15 cellular contexts compared by ENCODE assay signal in genomic region chr2:209431701-209432100, GRCh38. TPM values are rescaled to one million over a fixed set of nuclear protein-coding genes. Genes with fewer than 3 reads are reported as not detected.
DNase-seq lines count a peak whose midpoint lies in the region; ATAC-seq and TF ChIP-seq lines count a peak whose summit lies in the region.
"Had no signal": no experiment of that assay in that cellular context is flagged by ENCODE, and none has a peak within 500 bp of the region (broad histone marks: within the 10 kb centered on the region; RNA-seq: fewer than 3 reads in every experiment).

No MANE protein-coding gene starts in this region.

- H3K79me2 ChIP-seq in H9 (ENCODE audit: insufficient read depth, low read length) (no peaks in the 10 kb centered on the region), fibroblast of lung (ENCODE audit: control insufficient read depth, insufficient read depth, low read length) (no peaks in the 10 kb centered on the region), smooth muscle cell (ENCODE audit: low read depth) (peaks cover 4% of the 10 kb centered on the region)

- H3K9me3 ChIP-seq in H9 (ENCODE audit: control insufficient read depth, low read depth, low read length) (no peaks in the 10 kb centered on the region), fibroblast of lung (ENCODE audit: control insufficient read depth, insufficient read depth, low read depth, low read length) (no peaks in the 10 kb centered on the region), smooth muscle cell (replicated peaks; ENCODE audit: low read depth) (no peaks in the 10 kb centered on the region), right lobe of liver (no peaks in the 10 kb centered on the region)
- H3K9me3 ChIP-seq: spleen, transverse colon had no signal

- no peak overlapping the region for H3K23ac ChIP-seq in H9 (ENCODE audit: insufficient read length, low read depth, low read length)

- H3K23me2 ChIP-seq in H9 (ENCODE audit: insufficient read length, low read depth, low read length, poor library complexity, severe bottlenecking), result no peaks in the 10 kb centered on the region

- H3K14ac ChIP-seq in H9 (ENCODE audit: insufficient read depth, low read length), result no peak overlapping the region

- no peak overlapping the region for H3K18ac ChIP-seq in H9 (ENCODE audit: insufficient read length, low read depth, low read length)

- H3K27me3 ChIP-seq in H9 (ENCODE audit: insufficient read depth, low read length), result no peaks in the 10 kb centered on the region
- H3K27me3 ChIP-seq in fibroblast of lung (ENCODE audit: control insufficient read depth, insufficient read depth, low read length), result no peaks in the 10 kb centered on the region
- no peaks in the 10 kb centered on the region for H3K27me3 ChIP-seq in smooth muscle cell (ENCODE audit: low read depth)
- H3K27me3 ChIP-seq in right lobe of liver, result no peaks in the 10 kb centered on the region
- H3K27me3 ChIP-seq: spleen, transverse colon had no signal

- H3K27ac Mint-ChIP-seq in H9, result peak overlapping the region in 2 of 3 experiments; percentile 23 to 55; a peak in 3 of 7 replicates
- H3K27ac Mint-ChIP-seq: nephron had no signal

- H2BK12ac ChIP-seq in H9 (ENCODE audit: insufficient read length, low read depth, low read length), result no peak overlapping the region

- no peak overlapping the region for H3K56ac ChIP-seq in H9 (ENCODE audit: insufficient read length, low read depth, low read length)

- H2BK20ac ChIP-seq in H9 (ENCODE audit: low read depth, low read length, poor library complexity, severe bottlenecking), result no peak overlapping the region

- H2AK5ac ChIP-seq in H9 (ENCODE audit: insufficient read length, low read length), result no peak overlapping the region

- H4K91ac ChIP-seq in H9 (ENCODE audit: insufficient read length, low read depth, low read length), result no peak overlapping the region

- no peak overlapping the region for H3T11ph ChIP-seq in H9 (ENCODE audit: low read length)

- H3K9ac ChIP-seq in H9 (ENCODE audit: extremely low read depth, insufficient read length, low read length) (no peak overlapping the region), fibroblast of lung (ENCODE audit: insufficient read depth, low read length) (no peak overlapping the region), smooth muscle cell (ENCODE audit: low read depth) (no peak overlapping the region)

- no peaks in the 10 kb centered on the region for H4K20me1 ChIP-seq in H9 (ENCODE audit: control insufficient read depth, insufficient read depth, insufficient read length)
- H4K20me1 ChIP-seq in fibroblast of lung (ENCODE audit: control insufficient read depth, extremely low read depth, insufficient read depth, low read length), result no peaks in the 10 kb centered on the region
- H4K20me1 ChIP-seq in smooth muscle cell (ENCODE audit: low read depth), result no peaks in the 10 kb centered on the region

- peaks cover 6 to 40% of the 10 kb centered on the region in 2 experiments for H3K4me1 Mint-ChIP-seq in H9
- H3K4me1 Mint-ChIP-seq: nephron had no signal

- TF ChIP-seq CTCF in H9 (conservative IDR thresholded peaks at IDR 0.05) (no peak), fibroblast of lung (conservative IDR thresholded peaks at IDR 0.05 in 1 of 2, IDR thresholded peaks at IDR 0.05 in 1 of 2; ENCODE audit: low read depth in 1 of 2, low read length in 2 of 2) (no peak), smooth muscle cell (IDR thresholded peaks at IDR 0.05; ENCODE audit: borderline replicate concordance, insufficient read depth, poor library complexity, severe bottlenecking) (no peak), right lobe of liver (IDR thresholded peaks at IDR 0.05) (no peak)

- H3K4me2 ChIP-seq in H9 (ENCODE audit: insufficient read depth, insufficient read length, low read length) (no peak overlapping the region), fibroblast of lung (ENCODE audit: extremely low read depth, insufficient read depth, low read length) (peak overlapping the region; percentile 26), smooth muscle cell (no peak overlapping the region)

- H2AFZ ChIP-seq in H9 (ENCODE audit: low read length) (no peak overlapping the region), fibroblast of lung (ENCODE audit: low read length) (no peak overlapping the region), smooth muscle cell (ENCODE audit: low read depth) (peak overlapping the region; percentile 38)

- no peak overlapping the region for H3K4me3 Mint-ChIP-seq in H9
- H3K4me3 Mint-ChIP-seq: nephron had no signal

- H3K4me1 ChIP-seq in H9 (ENCODE audit: insufficient read depth, low read length) (no peaks in the 10 kb centered on the region), fibroblast of lung (ENCODE audit: control insufficient read depth, extremely low read depth, insufficient read depth, low read length) (no peaks in the 10 kb centered on the region), smooth muscle cell (ENCODE audit: low read depth) (no peaks in the 10 kb centered on the region), right lobe of liver (no peaks in the 10 kb centered on the region)
- H3K4me1 ChIP-seq: spleen, transverse colon had no signal

- H2BK120ac ChIP-seq in H9 (ENCODE audit: low read depth, low read length, poor library complexity, severe bottlenecking), result no peak overlapping the region

- H4K5ac ChIP-seq in H9 (ENCODE audit: insufficient read length, low read depth, low read length), result no peak overlapping the region

- H3K27me3 Mint-ChIP-seq in H9 (ENCODE audit: low read depth), result no peaks in the 10 kb centered on the region

- H3K27ac ChIP-seq in H9 (ENCODE audit: insufficient read length, low read depth, low read length) (no peak overlapping the region), fibroblast of lung (ENCODE audit: insufficient read depth, low read length) (no peak overlapping the region), smooth muscle cell (ENCODE audit: low read depth) (peak overlapping the region; percentile 70), right lobe of liver (no peak overlapping the region)
- H3K27ac ChIP-seq: spleen, transverse colon had no signal

- H3K36me3 ChIP-seq in fibroblast of lung (ENCODE audit: control insufficient read depth, insufficient read depth, low read length), result no peaks in the 10 kb centered on the region
- no peaks in the 10 kb centered on the region for H3K36me3 ChIP-seq in smooth muscle cell (ENCODE audit: low read depth)
- no peaks in the 10 kb centered on the region for H3K36me3 ChIP-seq in right lobe of liver
- H3K36me3 ChIP-seq: spleen, transverse colon had no signal

- DNase-seq in H9 (no peak), SW480 (ENCODE audit: low spot score) (peak; percentile 16), fibroblast of lung (ENCODE audit: low read depth in 2 of 2) (peak; percentile 32 to 85), smooth muscle cell (lab: John Stamatoyannopoulos, UW; ENCODE audit: unreplicated experiment) (no peak), right lobe of liver (no peak), NCI-H1930 (lab: John Stamatoyannopoulos, UW) (no peak), medulla oblongata (ENCODE audit: extremely low spot score) (no peak)
- DNase-seq in stimulated activated CD4-positive, alpha-beta T cell treated with anti-CD3 and anti-CD28 coated beads, Interleukin-2, amount 100 ng/mL, for 48 hours, result no peak
- DNase-seq: activated CD4-positive, alpha-beta T cell treated with anti-CD3 and anti-CD28 coated beads, Interleukin-2, amount 50 U/mL, for 1 hour; activated naive CD4-positive, alpha-beta T cell treated with Interleukin-2 at 50 U/mL for 16 hours; H7; left colon; spleen; transverse colon had no signal

- no peaks in the 10 kb centered on the region for H3K79me1 ChIP-seq in H9 (ENCODE audit: insufficient read depth, low read depth, low read length, poor library complexity, severe bottlenecking)

- no peak overlapping the region for H3K4ac ChIP-seq in H9 (ENCODE audit: low read depth, low read length)

- H3K9me3 Mint-ChIP-seq in H9, result no peaks in the 10 kb centered on the region; a peak in 1 of 5 replicates
- H3K9me3 Mint-ChIP-seq: nephron had no signal

- H4K8ac ChIP-seq in H9 (replicated peaks; ENCODE audit: insufficient read length, low read depth, low read length), result no peak overlapping the region

- no peak overlapping the region for H2BK15ac ChIP-seq in H9 (ENCODE audit: low read depth, low read length)

- intact Hi-C loops in right lobe of liver (cut with DNase I), result no loop called here

- no peak for ATAC-seq in right lobe of liver
- ATAC-seq: left colon had no signal

- H3K36me3 Mint-ChIP-seq in H9 (ENCODE audit: insufficient read depth in 1 of 3, low read depth in 3 of 3), result no peaks in the 10 kb centered on the region

- H2BK5ac ChIP-seq in H9 (ENCODE audit: insufficient read length, low read length), result no peak overlapping the region

- H3K4me3 ChIP-seq in fibroblast of lung (replicated peaks in 1 of 4; ENCODE audit: control extremely low read depth in 1 of 4, insufficient read depth in 1 of 4, low read depth in 3 of 4, low read length in 4 of 4) (no peak overlapping the region), smooth muscle cell (no peak overlapping the region), right lobe of liver (no peak overlapping the region)
- H3K4me3 ChIP-seq: spleen, transverse colon had no signal

- H3F3A ChIP-seq in smooth muscle cell (ENCODE audit: low read depth), result no peaks in the 10 kb centered on the region

- no CpG with 5 or more reads among the region's 3 CpGs for WGBS in H9 (ENCODE audit: extremely low coverage, insufficient read length, low lambda C conversion rate)
- WGBS in smooth muscle cell (ENCODE audit: low lambda C conversion rate), result 58% methylated on average over 3 of the region's 3 CpGs
- 56% methylated on average over 3 of the region's 3 CpGs for WGBS in right lobe of liver (ENCODE audit: insufficient coverage, low coverage, low lambda C conversion rate, missing lambda C conversion rate)

- no peak for TF ChIP-seq POLR2A in right lobe of liver (IDR thresholded peaks at IDR 0.05)

RNA-seq across cellular contexts. Expression of gene MAP2, which starts 7.9 kb away (rescaled TPM):
- total RNA-seq in H9 (2021) (0.87 and 1.3 TPM in 2 replicates), fibroblast of lung (15.7 and 51.0 TPM in 2 replicates), smooth muscle cell (18.7 and 23.2 TPM in 2 replicates), right lobe of liver (10 to 100 TPM in 1 of 6 experiments, 1 to 10 TPM in 5; 2.0 to 11.4 (median 3.6) TPM)
- polyA plus RNA-seq in fibroblast of lung (13.7 and 60.1 TPM in 2 replicates), smooth muscle cell (1.8 and 15.4 TPM in 2 replicates)
- polyA plus RNA-seq in fibroblast of lung (2012), result 12.7 and 71.7 TPM in 2 replicates
- 26.5 and 91.6 TPM in 2 replicates for polyA minus RNA-seq in fibroblast of lung (ENCODE audit: low replicate concordance)

Comparison
In these comparisons a context has a peak if more than half of its experiments do, and no peak if none do; other contexts are left out.
1. DNase-seq: peak in SW480 (single experiment) and fibroblast of lung (2 of 2); none in H9 (single experiment), smooth muscle cell (single experiment), right lobe of liver (0 of 3), NCI-H1930 (0 of 2), medulla oblongata (single experiment) and stimulated activated CD4-positive, alpha-beta T cell treated with anti-CD3 and anti-CD28 coated beads, Interleukin-2, amount 100 ng/mL, for 48 hours (0 of 2).